Comparison of ENCODE assay signal across 2 cellular contexts in genomic region chr16:57376313-57376818, GRCh38.
TF ChIP-seq lines count a peak whose summit lies in the region.

No MANE protein-coding gene starts in this region.

TF ChIP-seq in HepG2, 621 proteins besides CTCF, POLR2A, EP300 and RAD21:
- TF ChIP-seq ZSCAN22 (CRISPR knock-in tag; IDR thresholded peaks at IDR 0.05) (0 out of 2 replicates have a peak, but pooled peaks have one; percentile 17), TARDBP (CRISPR knock-in tag; IDR thresholded peaks at IDR 0.05) (peak; percentile 18; the same call in 1 of the 2 replicates), PHF20 (CRISPR knock-in tag; IDR thresholded peaks at IDR 0.05) (0 out of 2 replicates have a peak, but pooled peaks have one; percentile 25), ISX (CRISPR knock-in tag; conservative IDR thresholded peaks at IDR 0.05) (no peak), IKZF1 (IDR thresholded peaks at IDR 0.05) (0 out of 2 replicates have a peak, but pooled peaks have one; percentile 27), HNRNPK (IDR thresholded peaks at IDR 0.05; ENCODE audit: low read depth, low read length, poor library complexity, severe bottlenecking) (peak; percentile 82), ZNF710 (CRISPR knock-in tag; IDR thresholded peaks at IDR 0.05; ENCODE audit: borderline replicate concordance) (peak; percentile 80; the same call in 1 of the 2 replicates), ZSCAN21 (CRISPR knock-in tag; IDR thresholded peaks at IDR 0.05; ENCODE audit: borderline replicate concordance) (no peak), EEA1 (CRISPR knock-in tag; IDR thresholded peaks at IDR 0.05; ENCODE audit: borderline replicate concordance) (no peak), ZBTB42 (CRISPR knock-in tag; IDR thresholded peaks at IDR 0.05) (no peak), JUNB (CRISPR knock-in tag; IDR thresholded peaks at IDR 0.05; ENCODE audit: borderline replicate concordance) (peak; percentile 27; the same call in 1 of the 2 replicates), MZF1 (CRISPR knock-in tag; IDR thresholded peaks at IDR 0.05; ENCODE audit: borderline replicate concordance) (0 out of 2 replicates have a peak, but pooled peaks have one; percentile 22)

TF ChIP-seq in WTC11, 78 proteins besides CTCF, POLR2A, EP300 and RAD21:
- TF ChIP-seq CDX4 (CRISPR knock-in tag; IDR thresholded peaks at IDR 0.05; ENCODE audit: borderline replicate concordance) = no peak
- TF ChIP-seq ERG (CRISPR knock-in tag; IDR thresholded peaks at IDR 0.05) = no peak
- no peak for TF ChIP-seq RORB (CRISPR knock-in tag; IDR thresholded peaks at IDR 0.05)
- no peak for TF ChIP-seq MYBL2 (CRISPR knock-in tag; IDR thresholded peaks at IDR 0.05)
- TF ChIP-seq ZNF396 (CRISPR knock-in tag; IDR thresholded peaks at IDR 0.05; ENCODE audit: borderline replicate concordance) = no peak
- TF ChIP-seq JAZF1 (CRISPR knock-in tag; IDR thresholded peaks at IDR 0.05) = no peak
- TF ChIP-seq NR2C2 (CRISPR knock-in tag; IDR thresholded peaks at IDR 0.05) = no peak
- TF ChIP-seq ZSCAN18 (CRISPR knock-in tag; IDR thresholded peaks at IDR 0.05) = no peak
- no peak for TF ChIP-seq NFE2L1 (CRISPR knock-in tag; IDR thresholded peaks at IDR 0.05)
- TF ChIP-seq ZBTB21 (CRISPR knock-in tag; IDR thresholded peaks at IDR 0.05; ENCODE audit: borderline replicate concordance) = no peak
- TF ChIP-seq E2F5 (CRISPR knock-in tag; IDR thresholded peaks at IDR 0.05) = no peak
- TF ChIP-seq ESRRA (CRISPR knock-in tag; IDR thresholded peaks at IDR 0.05; ENCODE audit: borderline replicate concordance) = no peak
- no peak for TF ChIP-seq ATF3 (CRISPR knock-in tag; conservative IDR thresholded peaks at IDR 0.05)
- TF ChIP-seq ATF2 (CRISPR knock-in tag; IDR thresholded peaks at IDR 0.05; ENCODE audit: borderline replicate concordance, low read depth) = no peak
- no peak for TF ChIP-seq ZNF671 (CRISPR knock-in tag; IDR thresholded peaks at IDR 0.05)
- TF ChIP-seq NFATC4 (CRISPR knock-in tag; IDR thresholded peaks at IDR 0.05) = no peak
